23 cellular contexts compared by ENCODE assay signal in the genomic region with DNA sequence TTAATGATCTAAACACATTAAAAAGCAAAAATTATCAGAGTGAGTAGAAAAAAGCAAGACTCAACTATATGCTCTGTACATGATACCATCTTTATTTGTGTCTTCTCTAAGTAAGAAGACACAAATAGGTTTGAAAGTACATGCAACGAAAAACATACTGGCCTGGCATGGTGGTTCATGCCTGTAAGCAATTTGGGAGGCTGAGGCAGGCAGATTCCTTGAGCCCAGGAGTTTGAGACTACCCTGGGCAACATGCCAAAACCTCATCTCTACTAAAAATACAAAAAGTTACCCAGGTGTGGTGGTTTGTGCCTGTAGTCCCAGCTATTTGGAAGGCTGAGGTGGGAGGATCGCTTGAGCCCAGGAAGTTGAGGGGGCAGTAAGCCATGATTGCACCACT.
"Had no signal": no experiment of that assay in that cellular context is flagged by ENCODE, and none has a peak within 500 bp of the region (broad histone marks: within the 10 kb centered on the region; RNA-seq: fewer than 3 reads in every experiment).

No MANE protein-coding gene starts in this region.

- ATAC-seq: effector memory CD8-positive, alpha-beta T cell; gastrocnemius medialis; heart right ventricle; mucosa of descending colon; naive thymus-derived CD8-positive, alpha-beta T cell; psoas muscle; stimulated activated effector memory CD8-positive, alpha-beta T cell treated with anti-CD3 and anti-CD28 coated beads, Interleukin-12 subunit alpha, Interleukin-12 subunit beta, amount 100 ng/mL, for 72 hours; stimulated activated naive CD8-positive, alpha-beta T cell treated with anti-CD3 and anti-CD28 coated beads, Interleukin-15, Interleukin-2, amounts not matched to agents 100 U/mL and 50 U/mL, for 24 hours had no signal

- FAIRE-seq: islet of Langerhans, urothelium cell line had no signal

- H3K9me3 Mint-ChIP-seq: effector memory CD8-positive, alpha-beta T cell; naive thymus-derived CD8-positive, alpha-beta T cell; stimulated activated effector memory CD8-positive, alpha-beta T cell treated with anti-CD3 and anti-CD28 coated beads, Interleukin-12 subunit alpha, Interleukin-12 subunit beta, amount 100 ng/mL, for 72 hours; type B pancreatic cell had no signal

- H3K4me3 Mint-ChIP-seq: effector memory CD8-positive, alpha-beta T cell; naive thymus-derived CD8-positive, alpha-beta T cell; stimulated activated effector memory CD8-positive, alpha-beta T cell treated with anti-CD3 and anti-CD28 coated beads, Interleukin-12 subunit alpha, Interleukin-12 subunit beta, amount 100 ng/mL, for 72 hours; type B pancreatic cell had no signal

- H3K27me3 Mint-ChIP-seq: type B pancreatic cell had no signal

- H3K4me1 ChIP-seq: esophagus muscularis mucosa, heart right ventricle, psoas muscle, suprapubic skin, thyroid gland had no signal

- H3K27ac ChIP-seq: epithelial cell of prostate, esophagus muscularis mucosa, gastrocnemius medialis, heart right ventricle, neutrophil, psoas muscle, right lobe of liver, suprapubic skin, thyroid gland had no signal

- H3K4me3 ChIP-seq: esophagus muscularis mucosa, gastrocnemius medialis, heart right ventricle, mucosa of descending colon, psoas muscle, right lobe of liver, suprapubic skin, thyroid gland had no signal

- DNase-seq: effector memory CD8-positive, alpha-beta T cell; gastrocnemius medialis; heart right ventricle; hypothalamus; kidney glomerular epithelial cell; mammary epithelial cell; mucosa of descending colon; naive thymus-derived CD8-positive, alpha-beta T cell; psoas muscle; retina; right lobe of liver; stimulated activated CD4-positive, alpha-beta T cell treated with anti-CD3 and anti-CD28 coated beads, Interleukin-4, amount 100 ng/mL, for 1 hour; stimulated activated CD8-positive, alpha-beta memory T cell treated with anti-CD3 and anti-CD28 coated beads, Interleukin-4, amount 100 ng/mL, for 48 hours; stimulated activated naive CD8-positive, alpha-beta T cell treated with anti-CD3 and anti-CD28 coated beads, Interleukin-15, Interleukin-2, amounts not matched to agents 100 U/mL and 50 U/mL, for 24 hours; thyroid gland had no signal

- H3K27ac Mint-ChIP-seq: effector memory CD8-positive, alpha-beta T cell; naive thymus-derived CD8-positive, alpha-beta T cell; stimulated activated effector memory CD8-positive, alpha-beta T cell treated with anti-CD3 and anti-CD28 coated beads, Interleukin-12 subunit alpha, Interleukin-12 subunit beta, amount 100 ng/mL, for 72 hours; type B pancreatic cell had no signal

- H3K27me3 ChIP-seq: esophagus muscularis mucosa, gastrocnemius medialis, heart right ventricle, neutrophil, right lobe of liver, suprapubic skin, thyroid gland had no signal

- H3K9me3 ChIP-seq: esophagus muscularis mucosa, gastrocnemius medialis, mucosa of descending colon, neutrophil, psoas muscle, right lobe of liver, suprapubic skin, thyroid gland had no signal

- H3K4me1 Mint-ChIP-seq: naive thymus-derived CD8-positive, alpha-beta T cell had no signal

- H3K36me3 Mint-ChIP-seq: stimulated activated effector memory CD8-positive, alpha-beta T cell treated with anti-CD3 and anti-CD28 coated beads, Interleukin-12 subunit alpha, Interleukin-12 subunit beta, amount 100 ng/mL, for 72 hours; type B pancreatic cell had no signal

- H3K36me3 ChIP-seq: esophagus muscularis mucosa, gastrocnemius medialis, neutrophil, right lobe of liver, suprapubic skin, thyroid gland had no signal
